ENCODE assay signal across 2 cellular contexts in genomic region chr1:156742801-156743200, GRCh38.
TF ChIP-seq lines count a peak whose summit lies in the region.

No MANE protein-coding gene starts in this region.

TF ChIP-seq in HepG2, 621 proteins besides CTCF, POLR2A, EP300 and RAD21:
- no peak for TF ChIP-seq ELK4 (CRISPR knock-in tag; IDR thresholded peaks at IDR 0.05; ENCODE audit: borderline replicate concordance)
- no peak for TF ChIP-seq MBNL3 (CRISPR knock-in tag; conservative IDR thresholded peaks at IDR 0.05)
- no peak for TF ChIP-seq ZNF326 (CRISPR knock-in tag; IDR thresholded peaks at IDR 0.05; ENCODE audit: borderline replicate concordance)
- TF ChIP-seq IRF2 (CRISPR knock-in tag; IDR thresholded peaks at IDR 0.05) = no peak
- no peak for TF ChIP-seq ZFP82 (CRISPR knock-in tag; IDR thresholded peaks at IDR 0.05; ENCODE audit: borderline replicate concordance)
- no peak for TF ChIP-seq CBX1 (IDR thresholded peaks at IDR 0.05; ENCODE audit: low read depth)
- TF ChIP-seq ZNF891 (CRISPR knock-in tag; IDR thresholded peaks at IDR 0.05) = no peak
- TF ChIP-seq NFIC (IDR thresholded peaks at IDR 0.05; ENCODE audit: low read length) = no peak
- no peak for TF ChIP-seq ZNF747 (CRISPR knock-in tag; IDR thresholded peaks at IDR 0.05; ENCODE audit: borderline replicate concordance)
- TF ChIP-seq POLR2AphosphoS2 (IDR thresholded peaks at IDR 0.05; ENCODE audit: low read depth, low read length) = no peak
- TF ChIP-seq, protein P1, sequence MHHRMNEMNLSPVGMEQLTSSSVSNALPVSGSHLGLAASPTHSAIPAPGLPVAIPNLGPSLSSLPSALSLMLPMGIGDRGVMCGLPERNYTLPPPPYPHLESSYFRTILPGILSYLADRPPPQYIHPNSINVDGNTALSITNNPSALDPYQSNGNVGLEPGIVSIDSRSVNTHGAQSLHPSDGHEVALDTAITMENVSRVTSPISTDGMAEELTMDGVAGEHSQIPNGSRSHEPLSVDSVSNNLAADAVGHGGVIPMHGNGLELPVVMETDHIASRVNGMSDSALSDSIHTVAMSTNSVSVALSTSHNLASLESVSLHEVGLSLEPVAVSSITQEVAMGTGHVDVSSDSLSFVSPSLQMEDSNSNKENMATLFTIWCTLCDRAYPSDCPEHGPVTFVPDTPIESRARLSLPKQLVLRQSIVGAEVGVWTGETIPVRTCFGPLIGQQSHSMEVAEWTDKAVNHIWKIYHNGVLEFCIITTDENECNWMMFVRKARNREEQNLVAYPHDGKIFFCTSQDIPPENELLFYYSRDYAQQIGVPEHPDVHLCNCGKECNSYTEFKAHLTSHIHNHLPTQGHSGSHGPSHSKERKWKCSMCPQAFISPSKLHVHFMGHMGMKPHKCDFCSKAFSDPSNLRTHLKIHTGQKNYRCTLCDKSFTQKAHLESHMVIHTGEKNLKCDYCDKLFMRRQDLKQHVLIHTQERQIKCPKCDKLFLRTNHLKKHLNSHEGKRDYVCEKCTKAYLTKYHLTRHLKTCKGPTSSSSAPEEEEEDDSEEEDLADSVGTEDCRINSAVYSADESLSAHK (CRISPR knock-in tag; IDR thresholded peaks at IDR 0.05; ENCODE audit: borderline replicate concordance) = no peak
- TF ChIP-seq ARID3A (IDR thresholded peaks at IDR 0.05; ENCODE audit: low read depth, low read length) = no peak
- no peak for TF ChIP-seq KDM5A (IDR thresholded peaks at IDR 0.05; ENCODE audit: borderline replicate concordance, low read length)
- TF ChIP-seq MIXL1 (CRISPR knock-in tag; IDR thresholded peaks at IDR 0.05) = no peak
TF ChIP-seq in HepG2: peak in this region for 0.

TF ChIP-seq in SK-N-SH treated with all-trans-retinoic acid at 6 μM for 48 hours, 23 proteins besides CTCF, POLR2A, EP300 and RAD21:
- TF ChIP-seq ZC3H10 (CRISPR knock-in tag; IDR thresholded peaks at IDR 0.05) = no peak
